Comparison of ENCODE assay signal across 31 cellular contexts in the genomic region with DNA sequence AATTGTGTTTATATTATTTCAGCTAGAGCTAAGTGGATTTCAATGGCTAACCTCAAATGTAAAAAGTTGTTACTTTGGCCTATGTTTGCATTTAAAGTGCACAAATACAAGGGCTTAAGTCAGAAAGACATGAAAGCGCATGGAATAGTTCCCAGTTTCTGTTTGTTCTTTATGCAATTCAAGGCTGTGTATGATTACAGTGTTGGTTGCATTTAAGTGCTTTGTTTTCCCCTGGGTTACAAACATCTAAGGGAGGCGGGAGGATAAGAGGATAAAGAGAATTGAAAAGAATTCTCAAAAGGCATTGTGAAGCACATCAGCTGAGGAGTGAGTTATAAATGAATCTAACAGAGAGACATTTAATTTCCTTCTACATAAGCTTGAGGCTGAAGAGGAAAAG.
DNase-seq lines count a peak whose midpoint lies in the region; ATAC-seq and TF ChIP-seq lines count a peak whose summit lies in the region.
"Had no signal": no experiment of that assay in that cellular context is flagged by ENCODE, and none has a peak within 500 bp of the region (broad histone marks: within the 10 kb centered on the region; RNA-seq: fewer than 3 reads in every experiment).

No MANE protein-coding gene starts in this region.

- no peaks in the 10 kb centered on the region for H3K27me3 ChIP-seq in esophagus squamous epithelium
- H3K27me3 ChIP-seq: left lung, vagina had no signal

- no peak for TF ChIP-seq CTCF in fibroblast of pulmonary artery (IDR thresholded peaks at IDR 0.05; ENCODE audit: low read length, missing control alignments)
- TF ChIP-seq CTCF in esophagus squamous epithelium (IDR thresholded peaks at IDR 0.05): no peak

- no peaks in the 10 kb centered on the region for H3K9me3 ChIP-seq in esophagus squamous epithelium
- H3K9me3 ChIP-seq: A549, HAP-1, left lung, vagina had no signal

- no peaks in the 10 kb centered on the region for H3K36me3 ChIP-seq in esophagus squamous epithelium
- H3K36me3 ChIP-seq: cardiac muscle cell, HAP-1, left lung, vagina had no signal

- no peaks in the 10 kb centered on the region for H3K4me1 ChIP-seq in esophagus squamous epithelium
- H3K4me1 ChIP-seq: A549, HAP-1, left lung, vagina had no signal

- DNase-seq in NCI-H2107 treated with DMSO at 0.1 percent for 48 hours (lab: John Stamatoyannopoulos, UW; ENCODE audit: unreplicated experiment): peak; percentile 2
- no peak for DNase-seq in NCI-H2107 (lab: John Stamatoyannopoulos, UW)
- peak; percentile 94 for DNase-seq in NCI-H69 (lab: John Stamatoyannopoulos, UW)
- peak; percentile 18 for DNase-seq in fibroblast of pulmonary artery (ENCODE audit: low read depth)
- no peak for DNase-seq in NCI-H2196 treated with DMSO at 0.1 percent for 48 hours (lab: John Stamatoyannopoulos, UW; ENCODE audit: unreplicated experiment)
- DNase-seq in esophagus squamous epithelium (lab: John Stamatoyannopoulos, UW): no peak
- DNase-seq in Ammon's horn (ENCODE audit: low spot score): no peak
- DNase-seq: activated CD4-positive, alpha-beta memory T cell treated with anti-CD3 and anti-CD28 coated beads, Interleukin-2, amount 10 ng/mL, durations not matched to agents 7 days and 5 days; activated CD4-positive, CD25-positive, alpha-beta regulatory T cell treated with anti-CD3 and anti-CD28 coated beads, Interleukin-2, amount 50 U/mL, for 72 hours; activated CD8-positive, alpha-beta memory T cell treated with anti-CD3 and anti-CD28 coated beads, Interleukin-2, amount 50 U/mL, for 48 hours; activated naive CD4-positive, alpha-beta T cell treated with anti-CD3 and anti-CD28 coated beads, Interleukin-2, amount 50 U/mL, for 16 hours; DND-41; effector memory CD8-positive, alpha-beta T cell; left lung; NCI-H146; NCI-H446; NK-92 treated with Interleukin-12 subunit alpha and Interleukin-12 subunit beta, amount 100 ng/mL, for 24 hours; PC-3; stimulated activated naive CD8-positive, alpha-beta T cell treated with anti-CD3 and anti-CD28 coated beads, Interleukin-15, amount 100 ng/mL, for 72 hours; T-helper 17 cell had no signal

- intact Hi-C loops in esophagus squamous epithelium (cut with DNase I): no loop called here

- no peak overlapping the region for H3K4me3 ChIP-seq in fibroblast of pulmonary artery (replicated peaks; ENCODE audit: low read depth, low read length)
- no peak overlapping the region for H3K4me3 ChIP-seq in esophagus squamous epithelium
- H3K4me3 ChIP-seq: A549, cardiac muscle cell, coronary artery, HAP-1, left lung, skin epidermis, vagina had no signal

- no peak for ATAC-seq in GM18858 (IDR thresholded peaks at IDR 0.05; ENCODE audit: unreplicated experiment)
- ATAC-seq: A549; activated T-helper 17 cell treated with anti-CD3 and anti-CD28 coated beads, Interleukin-2, amount 50 U/mL, for 72 hours; effector memory CD8-positive, alpha-beta T cell; esophagus mucosa; left lung; PC-3; Right ventricle myocardium inferior; SK-N-SH treated with all-trans-retinoic acid at 6 μM for 48 hours; stimulated activated naive CD8-positive, alpha-beta T cell treated with anti-CD3 and anti-CD28 coated beads, Interleukin-15, amount 100 ng/mL, for 72 hours; T-helper 17 cell had no signal

- no peak for TF ChIP-seq POLR2A in esophagus squamous epithelium (IDR thresholded peaks at IDR 0.05)

- 27 to 46% methylated on average over 2 of the region's 2 CpGs for WGBS in esophagus squamous epithelium, 2 donors

- H3K27ac ChIP-seq in esophagus squamous epithelium: no peak overlapping the region
- H3K27ac ChIP-seq: A549, cardiac muscle cell, left lung, skin epidermis, vagina had no signal

Comparison
In these comparisons a context has a peak if more than half of its experiments do, and no peak if none do; other contexts are left out.
1. DNase-seq: peak in NCI-H2107 treated with DMSO at 0.1 percent for 48 hours (single experiment), NCI-H69 (single experiment) and fibroblast of pulmonary artery (single experiment); none in NCI-H2107 (single experiment), NCI-H2196 treated with DMSO at 0.1 percent for 48 hours (single experiment), esophagus squamous epithelium (single experiment) and Ammon's horn (single experiment).